2 cellular contexts compared by ENCODE assay signal in the genomic region with DNA sequence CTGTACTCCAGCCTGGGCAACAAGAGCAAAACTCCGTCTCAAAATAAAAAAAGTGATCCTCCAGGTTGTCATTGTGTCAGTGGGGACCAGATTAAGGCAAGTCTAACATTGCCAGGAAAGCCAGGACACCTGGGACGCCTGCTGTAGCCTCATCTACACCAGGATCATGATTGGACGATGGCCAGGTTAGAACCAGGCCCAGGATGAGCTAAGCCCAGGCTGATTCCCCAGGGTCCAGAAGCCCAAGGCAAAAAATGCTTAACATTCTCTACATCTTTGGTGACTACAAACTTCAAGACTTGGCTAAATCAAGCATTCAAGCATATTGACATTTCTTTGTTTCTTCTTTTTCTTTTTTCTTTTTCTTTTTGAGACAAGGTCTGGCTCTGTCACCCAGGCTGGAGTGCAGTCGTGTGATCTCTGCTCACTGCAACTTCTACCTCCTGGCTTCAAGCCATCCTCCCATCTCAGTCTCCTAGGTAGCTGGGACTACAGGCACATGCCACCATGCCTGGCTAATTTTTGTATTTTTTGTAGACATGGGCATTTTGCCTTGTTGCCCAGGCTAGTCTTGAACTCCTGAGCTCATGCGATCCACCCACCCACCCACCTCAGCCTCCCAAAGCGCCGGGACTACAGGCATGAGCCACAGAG.
TF ChIP-seq lines count a peak whose summit lies in the region.

No MANE protein-coding gene starts in this region.

TF ChIP-seq in SK-N-SH treated with all-trans-retinoic acid at 6 μM for 48 hours, 23 proteins besides CTCF, POLR2A, EP300 and RAD21 (continued from another document):
- TF ChIP-seq, protein P1, sequence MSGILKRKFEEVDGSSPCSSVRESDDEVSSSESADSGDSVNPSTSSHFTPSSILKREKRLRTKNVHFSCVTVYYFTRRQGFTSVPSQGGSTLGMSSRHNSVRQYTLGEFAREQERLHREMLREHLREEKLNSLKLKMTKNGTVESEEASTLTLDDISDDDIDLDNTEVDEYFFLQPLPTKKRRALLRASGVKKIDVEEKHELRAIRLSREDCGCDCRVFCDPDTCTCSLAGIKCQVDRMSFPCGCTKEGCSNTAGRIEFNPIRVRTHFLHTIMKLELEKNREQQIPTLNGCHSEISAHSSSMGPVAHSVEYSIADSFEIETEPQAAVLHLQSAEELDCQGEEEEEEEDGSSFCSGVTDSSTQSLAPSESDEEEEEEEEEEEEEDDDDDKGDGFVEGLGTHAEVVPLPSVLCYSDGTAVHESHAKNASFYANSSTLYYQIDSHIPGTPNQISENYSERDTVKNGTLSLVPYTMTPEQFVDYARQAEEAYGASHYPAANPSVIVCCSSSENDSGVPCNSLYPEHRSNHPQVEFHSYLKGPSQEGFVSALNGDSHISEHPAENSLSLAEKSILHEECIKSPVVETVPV (CRISPR knock-in tag; IDR thresholded peaks at IDR 0.05) = no peak
- no peak for TF ChIP-seq ESRRG (CRISPR knock-in tag; IDR thresholded peaks at IDR 0.05)
- TF ChIP-seq TSHZ2 (CRISPR knock-in tag; IDR thresholded peaks at IDR 0.05) = no peak
- no peak for TF ChIP-seq SNAI2 (CRISPR knock-in tag; IDR thresholded peaks at IDR 0.05)
- no peak for TF ChIP-seq ZFP3 (CRISPR knock-in tag; IDR thresholded peaks at IDR 0.05)
- no peak for TF ChIP-seq ZNF565 (CRISPR knock-in tag; conservative IDR thresholded peaks at IDR 0.05; ENCODE audit: low read depth)
- no peak for TF ChIP-seq PPARA (CRISPR knock-in tag; IDR thresholded peaks at IDR 0.05; ENCODE audit: borderline replicate concordance)
- TF ChIP-seq TOX (CRISPR knock-in tag; IDR thresholded peaks at IDR 0.05; ENCODE audit: borderline replicate concordance) = no peak
- TF ChIP-seq RARB (CRISPR knock-in tag; IDR thresholded peaks at IDR 0.05) = no peak
- TF ChIP-seq ISL1 (CRISPR knock-in tag; IDR thresholded peaks at IDR 0.05) = no peak
- no peak for TF ChIP-seq GLIS3 (CRISPR knock-in tag; IDR thresholded peaks at IDR 0.05)
- no peak for TF ChIP-seq ZNF70 (CRISPR knock-in tag; IDR thresholded peaks at IDR 0.05)
TF ChIP-seq in SK-N-SH treated with all-trans-retinoic acid at 6 μM for 48 hours: peak in this region for 0.

TF ChIP-seq in SK-N-SH, 30 proteins besides CTCF, POLR2A, EP300 and RAD21 (continued from another document):
- TF ChIP-seq IRF3 (IDR thresholded peaks at IDR 0.05; ENCODE audit: low read depth, low read length) (no peak), GABPA (IDR thresholded peaks at IDR 0.05; ENCODE audit: low read depth) (no peak), POLR2AphosphoS5 (IDR thresholded peaks at IDR 0.05; ENCODE audit: low read depth, low read length) (no peak), FOXJ3 (CRISPR knock-in tag; IDR thresholded peaks at IDR 0.05) (no peak), RXRA (IDR thresholded peaks at IDR 0.05; ENCODE audit: borderline replicate concordance, low read depth) (no peak), JUND (IDR thresholded peaks at IDR 0.05) (no peak), FOSL2 (IDR thresholded peaks at IDR 0.05; ENCODE audit: borderline replicate concordance, low read depth) (no peak), EZH2phosphoT487 (IDR thresholded peaks at IDR 0.05; ENCODE audit: borderline replicate concordance, low read depth) (no peak), SIN3A (IDR thresholded peaks at IDR 0.05; ENCODE audit: borderline replicate concordance, low read depth, low read length) (no peak), FOXM1 (IDR thresholded peaks at IDR 0.05; ENCODE audit: low read depth) (no peak), RCOR1 (IDR thresholded peaks at IDR 0.05; ENCODE audit: low read length) (no peak), ZBTB33 (IDR thresholded peaks at IDR 0.05; ENCODE audit: borderline replicate concordance, low read depth) (no peak), ELF1 (IDR thresholded peaks at IDR 0.05) (no peak), GATA2 (CRISPR knock-in tag; IDR thresholded peaks at IDR 0.05) (no peak), MEF2A (IDR thresholded peaks at IDR 0.05; ENCODE audit: borderline replicate concordance, low read depth) (no peak)
